In genomic region chr6:137811912-137812553, GRCh38 we compare ENCODE assay signal across 1 cellular context.
TF ChIP-seq lines count a peak whose summit lies in the region.

No MANE protein-coding gene starts in this region.

TF ChIP-seq in endothelial cell of umbilical vein, 7 proteins besides CTCF, POLR2A, EP300 and RAD21:
- no peak for TF ChIP-seq POLR2AphosphoS5 (IDR thresholded peaks at IDR 0.05; ENCODE audit: insufficient read depth, low read depth, low read length)
- TF ChIP-seq GATA2 (IDR thresholded peaks at IDR 0.05; ENCODE audit: insufficient read depth, insufficient read length, low read depth, low read length) = no peak
- no peak for TF ChIP-seq EZH2 (IDR thresholded peaks at IDR 0.05; ENCODE audit: borderline replicate concordance, low read depth, low read length, severe bottlenecking)
- no peak for TF ChIP-seq FOS (IDR thresholded peaks at IDR 0.05; ENCODE audit: borderline replicate concordance, insufficient read depth, low read length)
- no peak for TF ChIP-seq JUN (IDR thresholded peaks at IDR 0.05; ENCODE audit: borderline replicate concordance, insufficient read depth, insufficient read length, low read depth)
- no peak for TF ChIP-seq MYC (IDR thresholded peaks at IDR 0.05; ENCODE audit: low read depth, low read length)
- TF ChIP-seq, protein P1, sequence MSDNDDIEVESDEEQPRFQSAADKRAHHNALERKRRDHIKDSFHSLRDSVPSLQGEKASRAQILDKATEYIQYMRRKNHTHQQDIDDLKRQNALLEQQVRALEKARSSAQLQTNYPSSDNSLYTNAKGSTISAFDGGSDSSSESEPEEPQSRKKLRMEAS (IDR thresholded peaks at IDR 0.05; ENCODE audit: insufficient read depth, insufficient read length) = no peak
